ENCODE assay signal across 1 cellular context in genomic region chr11:46673713-46674462, GRCh38.
TF ChIP-seq lines count a peak whose summit lies in the region.

No MANE protein-coding gene starts in this region.

TF ChIP-seq in WTC11, 78 proteins besides CTCF, POLR2A, EP300 and RAD21 (continued from another document):
- TF ChIP-seq ZNF512 (CRISPR knock-in tag; IDR thresholded peaks at IDR 0.05; ENCODE audit: borderline replicate concordance) (no peak), HMGA2 (CRISPR knock-in tag; IDR thresholded peaks at IDR 0.05) (no peak), FOXK1 (CRISPR knock-in tag; IDR thresholded peaks at IDR 0.05) (no peak), TCF7 (CRISPR knock-in tag; IDR thresholded peaks at IDR 0.05; ENCODE audit: low read depth) (no peak), ZMAT4 (CRISPR knock-in tag; IDR thresholded peaks at IDR 0.05) (no peak), MLX (CRISPR knock-in tag; IDR thresholded peaks at IDR 0.05) (no peak), STAT6 (CRISPR knock-in tag; conservative IDR thresholded peaks at IDR 0.05; ENCODE audit: low read depth) (no peak)
- TF ChIP-seq, protein P1, sequence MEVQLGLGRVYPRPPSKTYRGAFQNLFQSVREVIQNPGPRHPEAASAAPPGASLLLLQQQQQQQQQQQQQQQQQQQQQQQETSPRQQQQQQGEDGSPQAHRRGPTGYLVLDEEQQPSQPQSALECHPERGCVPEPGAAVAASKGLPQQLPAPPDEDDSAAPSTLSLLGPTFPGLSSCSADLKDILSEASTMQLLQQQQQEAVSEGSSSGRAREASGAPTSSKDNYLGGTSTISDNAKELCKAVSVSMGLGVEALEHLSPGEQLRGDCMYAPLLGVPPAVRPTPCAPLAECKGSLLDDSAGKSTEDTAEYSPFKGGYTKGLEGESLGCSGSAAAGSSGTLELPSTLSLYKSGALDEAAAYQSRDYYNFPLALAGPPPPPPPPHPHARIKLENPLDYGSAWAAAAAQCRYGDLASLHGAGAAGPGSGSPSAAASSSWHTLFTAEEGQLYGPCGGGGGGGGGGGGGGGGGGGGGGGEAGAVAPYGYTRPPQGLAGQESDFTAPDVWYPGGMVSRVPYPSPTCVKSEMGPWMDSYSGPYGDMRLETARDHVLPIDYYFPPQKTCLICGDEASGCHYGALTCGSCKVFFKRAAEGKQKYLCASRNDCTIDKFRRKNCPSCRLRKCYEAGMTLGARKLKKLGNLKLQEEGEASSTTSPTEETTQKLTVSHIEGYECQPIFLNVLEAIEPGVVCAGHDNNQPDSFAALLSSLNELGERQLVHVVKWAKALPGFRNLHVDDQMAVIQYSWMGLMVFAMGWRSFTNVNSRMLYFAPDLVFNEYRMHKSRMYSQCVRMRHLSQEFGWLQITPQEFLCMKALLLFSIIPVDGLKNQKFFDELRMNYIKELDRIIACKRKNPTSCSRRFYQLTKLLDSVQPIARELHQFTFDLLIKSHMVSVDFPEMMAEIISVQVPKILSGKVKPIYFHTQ (CRISPR knock-in tag; IDR thresholded peaks at IDR 0.05) = no peak
- TF ChIP-seq, protein P2, sequence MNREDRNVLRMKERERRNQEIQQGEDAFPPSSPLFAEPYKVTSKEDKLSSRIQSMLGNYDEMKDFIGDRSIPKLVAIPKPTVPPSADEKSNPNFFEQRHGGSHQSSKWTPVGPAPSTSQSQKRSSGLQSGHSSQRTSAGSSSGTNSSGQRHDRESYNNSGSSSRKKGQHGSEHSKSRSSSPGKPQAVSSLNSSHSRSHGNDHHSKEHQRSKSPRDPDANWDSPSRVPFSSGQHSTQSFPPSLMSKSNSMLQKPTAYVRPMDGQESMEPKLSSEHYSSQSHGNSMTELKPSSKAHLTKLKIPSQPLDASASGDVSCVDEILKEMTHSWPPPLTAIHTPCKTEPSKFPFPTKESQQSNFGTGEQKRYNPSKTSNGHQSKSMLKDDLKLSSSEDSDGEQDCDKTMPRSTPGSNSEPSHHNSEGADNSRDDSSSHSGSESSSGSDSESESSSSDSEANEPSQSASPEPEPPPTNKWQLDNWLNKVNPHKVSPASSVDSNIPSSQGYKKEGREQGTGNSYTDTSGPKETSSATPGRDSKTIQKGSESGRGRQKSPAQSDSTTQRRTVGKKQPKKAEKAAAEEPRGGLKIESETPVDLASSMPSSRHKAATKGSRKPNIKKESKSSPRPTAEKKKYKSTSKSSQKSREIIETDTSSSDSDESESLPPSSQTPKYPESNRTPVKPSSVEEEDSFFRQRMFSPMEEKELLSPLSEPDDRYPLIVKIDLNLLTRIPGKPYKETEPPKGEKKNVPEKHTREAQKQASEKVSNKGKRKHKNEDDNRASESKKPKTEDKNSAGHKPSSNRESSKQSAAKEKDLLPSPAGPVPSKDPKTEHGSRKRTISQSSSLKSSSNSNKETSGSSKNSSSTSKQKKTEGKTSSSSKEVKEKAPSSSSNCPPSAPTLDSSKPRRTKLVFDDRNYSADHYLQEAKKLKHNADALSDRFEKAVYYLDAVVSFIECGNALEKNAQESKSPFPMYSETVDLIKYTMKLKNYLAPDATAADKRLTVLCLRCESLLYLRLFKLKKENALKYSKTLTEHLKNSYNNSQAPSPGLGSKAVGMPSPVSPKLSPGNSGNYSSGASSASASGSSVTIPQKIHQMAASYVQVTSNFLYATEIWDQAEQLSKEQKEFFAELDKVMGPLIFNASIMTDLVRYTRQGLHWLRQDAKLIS (CRISPR knock-in tag; IDR thresholded peaks at IDR 0.05; ENCODE audit: borderline replicate concordance) = no peak
